17 cellular contexts compared by ENCODE assay signal in genomic region chr4:102683846-102684581, GRCh38.
DNase-seq lines count a peak whose midpoint lies in the region; ATAC-seq, FAIRE-seq and TF ChIP-seq lines count a peak whose summit lies in the region.
"Had no signal": no experiment of that assay in that cellular context is flagged by ENCODE, and none has a peak within 500 bp of the region (broad histone marks: within the 10 kb centered on the region; RNA-seq: fewer than 3 reads in every experiment).

No MANE protein-coding gene starts in this region.

- H3K79me2 ChIP-seq in MM.1S (ENCODE audit: low read length), result no peaks in the 10 kb centered on the region
- H3K79me2 ChIP-seq in GM12878 (ENCODE audit: control insufficient read depth, insufficient read depth, low read length), result peaks cover 6% of the 10 kb centered on the region

- DNase-seq in A549 (ENCODE audit: low read depth in 1 of 2, low spot score in 1 of 2) (no peak), MM.1S (no peak), GM12878 (ENCODE audit: low read depth, low spot score) (no peak), fibroblast of pulmonary artery (ENCODE audit: low read depth) (peak; percentile 8), AG08395 (ENCODE audit: low spot score) (no peak), A673 (ENCODE audit: low spot score) (no peak)
- DNase-seq in activated CD4-positive, alpha-beta T cell treated with anti-CD3 and anti-CD28 coated beads, Interleukin-2, amount 10 ng/mL, durations not matched to agents 24 days and 14 days, result no peak
- DNase-seq: AML-193; CD4-positive, CD25-positive, alpha-beta regulatory T cell; GOT3; NCI-H1092; NCI-H2107; NCI-H345; NCI-H526 treated with DMSO at 0.1 percent for 48 hours; Peyer's patch; SHP77 had no signal

- ATAC-seq in A549 (peak; percentile 40 to 54; a peak in 3 of 6 replicates), GM12878 (no peak), GM19023 (IDR thresholded peaks at IDR 0.05; ENCODE audit: unreplicated experiment) (no peak)

- no peak overlapping the region for H3K4me3 ChIP-seq in A549
- H3K4me3 ChIP-seq in MM.1S (ENCODE audit: low read length), result no peak overlapping the region
- H3K4me3 ChIP-seq in GM12878, result no peak overlapping the region
- H3K4me3 ChIP-seq in fibroblast of pulmonary artery (replicated peaks; ENCODE audit: low read depth, low read length), result no peak overlapping the region
- H3K4me3 ChIP-seq in A673 (ENCODE audit: low read depth, low read length, poor library complexity, severe bottlenecking), result no peak overlapping the region
- H3K4me3 ChIP-seq: Peyer's patch had no signal

- no peak for TF ChIP-seq POLR2A in A549 (IDR thresholded peaks at IDR 0.05; ENCODE audit: low read length)
- TF ChIP-seq POLR2A in GM12878 (IDR thresholded peaks at IDR 0.05; ENCODE audit: low read depth, low read length), result no peak

- H3K27me3 Mint-ChIP-seq in activated CD4-positive, alpha-beta T cell treated with anti-CD3 and anti-CD28 coated beads, Interleukin-2, amount 10 ng/mL, durations not matched to agents 24 days and 14 days, result no peaks in the 10 kb centered on the region
- H3K27me3 Mint-ChIP-seq: CD4-positive, CD25-positive, alpha-beta regulatory T cell had no signal

- no peaks in the 10 kb centered on the region for H3K9me3 Mint-ChIP-seq in activated CD4-positive, alpha-beta T cell treated with anti-CD3 and anti-CD28 coated beads, Interleukin-2, amount 10 ng/mL, durations not matched to agents 24 days and 14 days
- H3K9me3 Mint-ChIP-seq: CD4-positive, CD25-positive, alpha-beta regulatory T cell had no signal

- H3K9me3 ChIP-seq in A549 (no peaks in the 10 kb centered on the region), MM.1S (replicated peaks; ENCODE audit: insufficient read depth, low read length) (no peaks in the 10 kb centered on the region), GM12878 (replicated peaks; ENCODE audit: control insufficient read depth, insufficient read depth, low read length) (no peaks in the 10 kb centered on the region), A673 (ENCODE audit: low read depth, low read length, poor library complexity, severe bottlenecking) (no peaks in the 10 kb centered on the region)
- H3K9me3 ChIP-seq: Peyer's patch had no signal

- H3K27ac ChIP-seq in A549, result peak overlapping the region; percentile 23 to 60; a peak in 4 of 6 replicates
- H3K27ac ChIP-seq in MM.1S (ENCODE audit: low read length), result peak overlapping the region; percentile 9; the same call in 1 of the 2 replicates
- H3K27ac ChIP-seq in GM12878 (ENCODE audit: control insufficient read depth, insufficient read depth), result peak overlapping the region; percentile 15; the same call in 1 of the 2 replicates
- H3K27ac ChIP-seq in A673 (ENCODE audit: low read depth, low read length, poor library complexity, severe bottlenecking), result no peak overlapping the region
- H3K27ac ChIP-seq: Peyer's patch had no signal

- WGBS in A549 (ENCODE audit: missing lambda C conversion rate), result 72% methylated on average over 5 of the region's 5 CpGs
- WGBS in GM12878 (ENCODE audit: insufficient coverage, insufficient replicate concordance, low lambda C conversion rate, missing lambda C conversion rate), result 97% methylated on average over 5 of the region's 5 CpGs

- peaks cover 4% of the 10 kb centered on the region; the same call in 1 of the 2 replicates for H3F3A ChIP-seq in MM.1S (ENCODE audit: insufficient read depth, low read length)

- RAD21 ChIA-PET in GM12878 (lab: Charles Lee; ENCODE audit: unreplicated experiment), result no interaction called here

- H3K9ac ChIP-seq in MM.1S (ENCODE audit: low read length), result no peak overlapping the region
- H3K9ac ChIP-seq in GM12878 (ENCODE audit: control insufficient read depth, insufficient read depth, low read length), result no peak overlapping the region

- H3K4me2 ChIP-seq in A549 (peak overlapping the region; percentile 33; the same call in 2 of the 3 replicates), MM.1S (ENCODE audit: low read depth, low read length) (no peak overlapping the region; the same call in 1 of the 2 replicates), GM12878 (ENCODE audit: control insufficient read depth, insufficient read depth) (peak overlapping the region; percentile 44)

- no peak overlapping the region for H2AFZ ChIP-seq in MM.1S (ENCODE audit: low read length)
- H2AFZ ChIP-seq in GM12878 (ENCODE audit: control insufficient read depth, low read depth, low read length), result no peak overlapping the region

- no peaks in the 10 kb centered on the region for H3K36me3 ChIP-seq in MM.1S (replicated peaks; ENCODE audit: insufficient read depth, low read length)
- H3K36me3 ChIP-seq in GM12878 (ENCODE audit: control insufficient read depth in 2 of 2, insufficient read depth in 2 of 2, low read length in 1 of 2), result peaks cover 0 to 3% of the 10 kb centered on the region in 2 experiments; a peak in 1 of 4 replicates
- no peaks in the 10 kb centered on the region for H3K36me3 ChIP-seq in A673 (ENCODE audit: insufficient read depth, low read length, poor library complexity, severe bottlenecking)
- H3K36me3 ChIP-seq: Peyer's patch had no signal

- BruUV-seq in GM12878 (replicated peaks; lab: Mats Ljungman, UMichigan) (no TSS peak), A673 (replicated peaks; lab: Mats Ljungman, UMichigan) (no TSS peak)

- H3K27me3 ChIP-seq in MM.1S (replicated peaks; ENCODE audit: insufficient read depth, low read length) (no peaks in the 10 kb centered on the region), GM12878 (replicated peaks in 1 of 2; ENCODE audit: control insufficient read depth in 2 of 2, insufficient read depth in 2 of 2, low read length in 1 of 2) (no peaks in the 10 kb centered on the region), A673 (replicated peaks; ENCODE audit: insufficient read depth, low read depth, low read length, poor library complexity) (no peaks in the 10 kb centered on the region)
- H3K27me3 ChIP-seq: Peyer's patch had no signal

- CTCF ChIA-PET in A549 (lab: Yijun Ruan, JAX) (no interaction called here), GM12878 (lab: Yijun Ruan, JAX) (interaction anchor here (0.6 kb wide), 1 partner anchor 116 kb away, joined by 3 read pairs; no protein-coding TSS in a partner anchor), A673 (lab: Charles Lee) (no interaction called here)

- SMC1A ChIA-PET in GM12878 (lab: Charles Lee; ENCODE audit: uncharacterized antibody, unreplicated experiment), result interaction anchor here (0.7 kb wide), 1 partner anchor 126 kb away, joined by 3 read pairs; no protein-coding TSS in a partner anchor

- in situ Hi-C loops in GM12878 (cut with MboI), result no loop called here

- intact Hi-C loops in GM12878 (cut with micrococcal nuclease; ENCODE audit: unreplicated experiment), result loop anchor here (10.0 kb wide), 1 partner anchor 411 kb away; the partner anchor contains the start of gene BDH2
- intact Hi-C loops in A673 (cut with micrococcal nuclease; ENCODE audit: unreplicated experiment), result no loop called here
- intact Hi-C loops in activated CD4-positive, alpha-beta T cell treated with anti-CD3 and anti-CD28 coated beads, Interleukin-2, amount 10 ng/mL, durations not matched to agents 24 days and 14 days (cut with micrococcal nuclease), result no loop called here

- no peak overlapping the region for H3K4me3 Mint-ChIP-seq in activated CD4-positive, alpha-beta T cell treated with anti-CD3 and anti-CD28 coated beads, Interleukin-2, amount 10 ng/mL, durations not matched to agents 24 days and 14 days
- H3K4me3 Mint-ChIP-seq: CD4-positive, CD25-positive, alpha-beta regulatory T cell had no signal

- peaks cover 27% of the 10 kb centered on the region for H3K4me1 ChIP-seq in A549
- peaks cover 25% of the 10 kb centered on the region for H3K4me1 ChIP-seq in MM.1S (ENCODE audit: low read length)
- peaks cover 33% of the 10 kb centered on the region for H3K4me1 ChIP-seq in GM12878 (ENCODE audit: control insufficient read depth, insufficient read depth, low read length)
- H3K4me1 ChIP-seq in A673 (ENCODE audit: insufficient read depth, low read length, poor library complexity, severe bottlenecking), result no peaks in the 10 kb centered on the region
- H3K4me1 ChIP-seq: Peyer's patch had no signal

- H3K27ac Mint-ChIP-seq in activated CD4-positive, alpha-beta T cell treated with anti-CD3 and anti-CD28 coated beads, Interleukin-2, amount 10 ng/mL, durations not matched to agents 24 days and 14 days, result no peak overlapping the region
- H3K27ac Mint-ChIP-seq: CD4-positive, CD25-positive, alpha-beta regulatory T cell had no signal

- no peaks in the 10 kb centered on the region for H3K9me2 ChIP-seq in MM.1S (replicated peaks; ENCODE audit: insufficient read depth, low read length)

- FAIRE-seq in A549 (lab: Jason Lieb, UNC) (no peak), GM12878 (lab: Jason Lieb, UNC) (no peak)

- TF ChIP-seq CTCF in A549 (IDR thresholded peaks at IDR 0.05), result no peak
- no peak for TF ChIP-seq CTCF in MM.1S (IDR thresholded peaks at IDR 0.05; ENCODE audit: low read length)
- no peak for TF ChIP-seq CTCF in GM12878 (IDR thresholded peaks at IDR 0.05 in 2 of 3, conservative IDR thresholded peaks at IDR 0.05 in 1 of 3; ENCODE audit: control insufficient read depth in 2 of 3, extremely low read depth in 1 of 3, insufficient read depth in 1 of 3, low read depth in 3 of 3, low read length in 3 of 3)
- TF ChIP-seq CTCF in fibroblast of pulmonary artery (IDR thresholded peaks at IDR 0.05; ENCODE audit: low read length, missing control alignments), result no peak
- no peak for TF ChIP-seq CTCF in A673 (conservative IDR thresholded peaks at IDR 0.05; ENCODE audit: low read depth, low read length)

- no peaks in the 10 kb centered on the region for H4K20me1 ChIP-seq in MM.1S (ENCODE audit: insufficient read depth, low read length)
- no peaks in the 10 kb centered on the region for H4K20me1 ChIP-seq in GM12878 (ENCODE audit: control insufficient read depth, insufficient read depth)

- TF ChIP-seq RAD21 in A549 (conservative IDR thresholded peaks at IDR 0.05 in 1 of 2, IDR thresholded peaks at IDR 0.05 in 1 of 2) (no peak), GM12878 (IDR thresholded peaks at IDR 0.05; ENCODE audit: insufficient read depth, low read depth, low read length) (no peak)

- POLR2A ChIA-PET in A549 (lab: Yijun Ruan, JAX), result no interaction called here
- POLR2A ChIA-PET in GM12878 (lab: Charles Lee), result interaction anchor here (1.7 kb wide), 1 partner anchor 12 kb away, joined by 5 read pairs; no protein-coding TSS in a partner anchor
- POLR2A ChIA-PET in A673 (lab: Charles Lee; ENCODE audit: low non-redundant PET), result no interaction called here

- TF ChIP-seq EP300 in A549 (IDR thresholded peaks at IDR 0.05) (no peak), GM12878 (IDR thresholded peaks at IDR 0.05; ENCODE audit: borderline replicate concordance in 1 of 2, control insufficient read depth in 1 of 2, low read depth in 2 of 2, low read length in 2 of 2) (no peak)

- H3K4me1 Mint-ChIP-seq in activated CD4-positive, alpha-beta T cell treated with anti-CD3 and anti-CD28 coated beads, Interleukin-2, amount 10 ng/mL, durations not matched to agents 24 days and 14 days, result no peaks in the 10 kb centered on the region
- H3K4me1 Mint-ChIP-seq: CD4-positive, CD25-positive, alpha-beta regulatory T cell had no signal

- H3K36me3 Mint-ChIP-seq in activated CD4-positive, alpha-beta T cell treated with anti-CD3 and anti-CD28 coated beads, Interleukin-2, amount 10 ng/mL, durations not matched to agents 24 days and 14 days (ENCODE audit: low read depth), result peaks cover 2% of the 10 kb centered on the region

TF ChIP-seq in A549, 52 proteins besides CTCF, POLR2A, EP300 and RAD21:
- TF ChIP-seq CEBPB (IDR thresholded peaks at IDR 0.05), result no peak
TF ChIP-seq in A549: peak in this region for 0.

TF ChIP-seq in GM12878, 131 proteins besides CTCF, POLR2A, EP300 and RAD21 (continues in another document):
- no peak for TF ChIP-seq CBX3 (IDR thresholded peaks at IDR 0.05; ENCODE audit: borderline replicate concordance, low read depth)

Comparison
In these comparisons a context has a peak if more than half of its experiments do, and no peak if none do; other contexts are left out.
1. ATAC-seq: peak in A549 (2 of 2); none in GM12878 (single experiment) and GM19023 (single experiment).